25 cellular contexts compared by ENCODE assay signal in genomic region chr11:82355313-82355823, GRCh38.
"Had no signal": no experiment of that assay in that cellular context is flagged by ENCODE, and none has a peak within 500 bp of the region (broad histone marks: within the 10 kb centered on the region; RNA-seq: fewer than 3 reads in every experiment).

No MANE protein-coding gene starts in this region.

- DNase-seq: colonic mucosa; cortex of kidney; dermis blood vessel endothelial cell; dorsolateral prefrontal cortex; effector CD4-positive, alpha-beta T cell; effector CD8-positive, alpha-beta T cell; effector memory CD4-positive, alpha-beta T cell; effector memory CD8-positive, alpha-beta T cell; endodermal cell; erythroblast; esophagus squamous epithelium; foreskin fibroblast; foreskin keratinocyte; foreskin melanocyte; gastrocnemius medialis; glutamatergic neuron; head of caudate nucleus; heart left ventricle; heart right ventricle had no signal

- ATAC-seq: effector memory CD8-positive, alpha-beta T cell; esophagus mucosa; foreskin keratinocyte; gastrocnemius medialis; gastroesophageal sphincter; heart left ventricle; heart right ventricle had no signal

- H3K27ac ChIP-seq: colonic mucosa, coronary artery, dorsolateral prefrontal cortex, epithelial cell of prostate, esophagus muscularis mucosa, esophagus squamous epithelium, foreskin keratinocyte, gastrocnemius medialis, gastroesophageal sphincter, heart left ventricle, heart right ventricle, hepatocyte had no signal
